8 cellular contexts compared by ENCODE assay signal in genomic region chr16:15395631-15396508, GRCh38. TPM values are rescaled to one million over a fixed set of nuclear protein-coding genes. Genes with fewer than 3 reads are reported as not detected.
DNase-seq lines count a peak whose midpoint lies in the region; ATAC-seq and TF ChIP-seq lines count a peak whose summit lies in the region.
"Not testable (repeated sequence)": the region's sequence is repeated elsewhere in the genome, so short reads cannot be mapped to it uniquely, and the experiment has no call there.

MPV17L (plus strand) TSS chr16:15395754; CDS start chr16:15395898, 144 bp downstream.

- CTCF ChIA-PET in WTC11 (lab: Charles Lee): not testable (repeated sequence)

- intact Hi-C loops in left cardiac atrium (cut with DNase I); sigmoid colon (cut with DNase I); aorta (cut with DNase I): not testable (repeated sequence)

- not testable (repeated sequence) for H3K27ac Mint-ChIP-seq in WTC11; chondrocyte (ENCODE audit: unreplicated experiment)

- H3K36me3 ChIP-seq in sigmoid colon; aorta (ENCODE audit: control insufficient read depth in 1 of 2, insufficient read depth in 2 of 2, low read length in 1 of 2): not testable (repeated sequence)

- TF ChIP-seq EP300 in sigmoid colon (IDR thresholded peaks at IDR 0.05): not testable (repeated sequence)

- not testable (repeated sequence) for H3K36me3 Mint-ChIP-seq in WTC11; chondrocyte (ENCODE audit: low read depth)

- POLR2A ChIA-PET in WTC11 (lab: Charles Lee): not testable (repeated sequence)

- not testable (repeated sequence) for H3K27me3 ChIP-seq in sigmoid colon; aorta (ENCODE audit: control insufficient read depth in 1 of 2, insufficient read depth in 2 of 2, low read length in 1 of 2)

- peak within 1 kb of the TSS; percentile 41 to 71 (median 71) for H3K4me3 ChIP-seq in sigmoid colon
- H3K4me3 ChIP-seq in aorta (ENCODE audit: low read length in 2 of 2): peak within 1 kb of the TSS; percentile 45 to 65

- H3K27ac ChIP-seq in sigmoid colon: peak within 1 kb of the TSS; percentile 68 to 76 (median 73)
- not testable (repeated sequence) for H3K27ac ChIP-seq in aorta (ENCODE audit: low read depth in 1 of 2, low read length in 2 of 2)

- not testable (repeated sequence) for H3K4me1 ChIP-seq in sigmoid colon; aorta (ENCODE audit: control insufficient read depth in 1 of 2, insufficient read depth in 2 of 2, low read length in 2 of 2)

- ATAC-seq in WTC11 (peak; percentile 97), left cardiac atrium (peak; percentile 93 to 94), aorta (ENCODE audit: low FRiP score) (peak; percentile 86)

- 2 to 5% methylated on average over 79 of the region's 79 CpGs for WGBS in sigmoid colon, 2 donors
- WGBS in aorta, 2 donors: 5% methylated on average over 64 to 79 of the region's 79 CpGs

- not testable (repeated sequence) for TF ChIP-seq CTCF in WTC11 (IDR thresholded peaks at IDR 0.05); sigmoid colon (IDR thresholded peaks at IDR 0.05)
- TF ChIP-seq CTCF in chondrocyte (IDR thresholded peaks at IDR 0.05): peak; percentile 36

- not testable (repeated sequence) for TF ChIP-seq POLR2A in sigmoid colon (IDR thresholded peaks at IDR 0.05)

- DNase-seq in DMS79 treated with DMSO at 0.1 percent for 48 hours (lab: John Stamatoyannopoulos, UW) (peak; percentile 18), NCI-H1694 (lab: John Stamatoyannopoulos, UW) (peak; percentile 40), WTC11 (ENCODE audit: low spot score) (peak; percentile 69), left cardiac atrium (peak; percentile 70), mesenteric fat pad (ENCODE audit: low spot score) (peak; percentile 90), sigmoid colon (peak; percentile 73), aorta (peak; percentile 59 to 86)
- not testable (repeated sequence) for DNase-seq in chondrocyte (ENCODE audit: low spot score)

- peak within 1 kb of the TSS; percentile 66 for H3K4me3 Mint-ChIP-seq in WTC11
- H3K4me3 Mint-ChIP-seq in chondrocyte (ENCODE audit: unreplicated experiment): peak within 1 kb of the TSS; percentile 71

- not testable (repeated sequence) for H3K27me3 Mint-ChIP-seq in WTC11 (ENCODE audit: low read depth); chondrocyte (ENCODE audit: low read depth)

- H3K4me1 Mint-ChIP-seq in WTC11: peaks cover 19% of the 10 kb centered on the region
- not testable (repeated sequence) for H3K4me1 Mint-ChIP-seq in chondrocyte (ENCODE audit: low read depth)

- not testable (repeated sequence) for H3K9me3 ChIP-seq in sigmoid colon; aorta (ENCODE audit: control insufficient read depth, low read length)

- H3K9me3 Mint-ChIP-seq in WTC11; chondrocyte (ENCODE audit: low read depth): not testable (repeated sequence)

TF ChIP-seq in WTC11, 78 proteins besides CTCF, POLR2A, EP300 and RAD21:
- peak; percentile 41; the same call in 1 of the 2 replicates for TF ChIP-seq ZNF232 (CRISPR knock-in tag; IDR thresholded peaks at IDR 0.05)
- TF ChIP-seq HMGXB4 (CRISPR knock-in tag; IDR thresholded peaks at IDR 0.05): peak; percentile 84
- 0 out of 2 replicates have a peak, but pooled peaks have one; percentile 21 for TF ChIP-seq ZNF138 (CRISPR knock-in tag; conservative IDR thresholded peaks at IDR 0.05)
- TF ChIP-seq ARID4B (CRISPR knock-in tag; IDR thresholded peaks at IDR 0.05; ENCODE audit: borderline replicate concordance): 0 out of 2 replicates have a peak, but pooled peaks have one; percentile 42
- peak; percentile 76; the same call in 1 of the 2 replicates for TF ChIP-seq FOXP1 (CRISPR knock-in tag; IDR thresholded peaks at IDR 0.05; ENCODE audit: borderline replicate concordance)
- TF ChIP-seq USF2 (CRISPR knock-in tag; IDR thresholded peaks at IDR 0.05): peak; percentile 14; the same call in 1 of the 2 replicates
- TF ChIP-seq TEAD1 (CRISPR knock-in tag; IDR thresholded peaks at IDR 0.05): 0 out of 2 replicates have a peak, but pooled peaks have one; percentile 30
- TF ChIP-seq GABPB1 (CRISPR knock-in tag; IDR thresholded peaks at IDR 0.05): 0 out of 2 replicates have a peak, but pooled peaks have one; percentile 14
- peak; percentile 45; the same call in 1 of the 2 replicates for TF ChIP-seq SP1 (CRISPR knock-in tag; conservative IDR thresholded peaks at IDR 0.05)
- TF ChIP-seq MAX (CRISPR knock-in tag; IDR thresholded peaks at IDR 0.05): peak; percentile 68; the same call in 1 of the 2 replicates
- 0 out of 2 replicates have a peak, but pooled peaks have one; percentile 28 for TF ChIP-seq TP53 (CRISPR knock-in tag; IDR thresholded peaks at IDR 0.05)
- 0 out of 2 replicates have a peak, but pooled peaks have one; percentile 38 for TF ChIP-seq NFYB (CRISPR knock-in tag; conservative IDR thresholded peaks at IDR 0.05; ENCODE audit: low read depth)
- TF ChIP-seq E2F5 (CRISPR knock-in tag; IDR thresholded peaks at IDR 0.05): 0 out of 2 replicates have a peak, but pooled peaks have one; percentile 43

RNA-seq across cellular contexts. Expression of gene MPV17L, which starts in this region (rescaled TPM):
- total RNA-seq in WTC11 (2021): 5.4 to 8.4 TPM (median 6.4 TPM) in 3 replicates
- total RNA-seq in chondrocyte: 0.94 to 3.8 TPM (median 3.5 TPM) in 3 replicates
- 1 to 10 TPM; 5.5 to 8.3 TPM for total RNA-seq in left cardiac atrium
- total RNA-seq in mesenteric fat pad: 14.4 TPM
- total RNA-seq in sigmoid colon: 10 to 100 TPM in 3 of 4 donors, 1 to 10 TPM in 1; 8.9 to 13.9 (median 11.3) TPM
- polyA plus RNA-seq in sigmoid colon: 1 to 10 TPM; 1.8 to 3.7 (median 3.0) TPM
- 1 to 10 TPM; 2.4 to 5.6 TPM for total RNA-seq in aorta
- polyA plus RNA-seq in aorta: 1 to 10 TPM; 2.1 to 4.0 TPM
